8 cellular contexts compared by ENCODE assay signal in genomic region chr11:75563978-75564552, GRCh38. TPM values are rescaled to one million over a fixed set of nuclear protein-coding genes. Genes with fewer than 3 reads are reported as not detected.
DNase-seq lines count a peak whose midpoint lies in the region; ATAC-seq and TF ChIP-seq lines count a peak whose summit lies in the region.

No MANE protein-coding gene starts in this region.

- H3K27ac Mint-ChIP-seq in activated CD8-positive, alpha-beta T cell treated with anti-CD3 and anti-CD28 coated beads, Interleukin-2, amount 10 ng/mL, durations not matched to agents 7 days and 5 days, result peak overlapping the region; percentile 30

- intact Hi-C loops in Right ventricle myocardium superior (cut with DNase I) (no loop called here), psoas muscle (cut with DNase I) (loop anchor here in 1 of 2 donors (10.0 kb wide), 1 partner anchor 141 kb away; no protein-coding TSS in a partner anchor)

- CTCF ChIA-PET in activated CD8-positive, alpha-beta T cell treated with anti-CD3 and anti-CD28 coated beads, Interleukin-2, amount 10 ng/mL, durations not matched to agents 7 days and 5 days (lab: Charles Lee), result interaction anchor here (0.8 to 1.3 kb wide), 2 partner anchors 11 to 17 kb away, joined by 3 to 4 read pairs; no protein-coding TSS in a partner anchor

- peaks cover 35% of the 10 kb centered on the region for H3K4me1 ChIP-seq in psoas muscle

- 26 to 33% (median 31%) methylated on average over 9 of the region's 9 CpGs for WGBS in psoas muscle, 3 donors

- no peaks in the 10 kb centered on the region for H3K9me3 ChIP-seq in psoas muscle

- DNase-seq in HCEC 1CT (peak; percentile 80), Right ventricle myocardium superior (peak; percentile 75), psoas muscle (peak; percentile 78 to 80), HuH-7 (ENCODE audit: low spot score) (no peak), pons (ENCODE audit: low spot score) (no peak)
- DNase-seq in activated CD8-positive, alpha-beta T cell treated with anti-CD3 and anti-CD28 coated beads, Interleukin-2, amount 10 ng/mL, durations not matched to agents 7 days and 5 days, result no peak
- DNase-seq in effector CD8-positive, alpha-beta T cell (lab: John Stamatoyannopoulos, UW), result no peak
- no peak for DNase-seq in central memory CD4-positive, alpha-beta T cell

- H3K27ac ChIP-seq in psoas muscle, result peak overlapping the region; percentile 100

- peaks cover 5 to 31% of the 10 kb centered on the region in 2 donors for H3K36me3 ChIP-seq in psoas muscle (ENCODE audit: insufficient read depth in 1 of 2, low read depth in 1 of 2)

- H3K4me3 ChIP-seq in psoas muscle, result peak overlapping the region; percentile 99

- TF ChIP-seq CTCF in psoas muscle (IDR thresholded peaks at IDR 0.05), result peak; percentile 38

- H3K36me3 Mint-ChIP-seq in activated CD8-positive, alpha-beta T cell treated with anti-CD3 and anti-CD28 coated beads, Interleukin-2, amount 10 ng/mL, durations not matched to agents 7 days and 5 days (ENCODE audit: low read depth), result peaks cover 8% of the 10 kb centered on the region

- no peaks in the 10 kb centered on the region for H3K27me3 ChIP-seq in psoas muscle (ENCODE audit: insufficient read depth in 3 of 3, low read length in 2 of 3)

- peaks cover 64% of the 10 kb centered on the region for H3K4me1 Mint-ChIP-seq in activated CD8-positive, alpha-beta T cell treated with anti-CD3 and anti-CD28 coated beads, Interleukin-2, amount 10 ng/mL, durations not matched to agents 7 days and 5 days (ENCODE audit: low read depth)

- POLR2A ChIA-PET in activated CD8-positive, alpha-beta T cell treated with anti-CD3 and anti-CD28 coated beads, Interleukin-2, amount 10 ng/mL, durations not matched to agents 7 days and 5 days (lab: Charles Lee), result no interaction called here

- peaks cover 2% of the 10 kb centered on the region for H3K27me3 Mint-ChIP-seq in activated CD8-positive, alpha-beta T cell treated with anti-CD3 and anti-CD28 coated beads, Interleukin-2, amount 10 ng/mL, durations not matched to agents 7 days and 5 days (ENCODE audit: low read depth)

- peak overlapping the region; percentile 96 for H3K4me3 Mint-ChIP-seq in activated CD8-positive, alpha-beta T cell treated with anti-CD3 and anti-CD28 coated beads, Interleukin-2, amount 10 ng/mL, durations not matched to agents 7 days and 5 days

- ATAC-seq in activated CD8-positive, alpha-beta T cell treated with anti-CD3 and anti-CD28 coated beads, Interleukin-2, amount 10 ng/mL, durations not matched to agents 7 days and 5 days, result no peak
- ATAC-seq in Right ventricle myocardium superior (ENCODE audit: poor library complexity), result no peak
- ATAC-seq in psoas muscle, result peak in 3 of 4 donors; percentile 16 to 36 (median 22)

- no peaks in the 10 kb centered on the region for H3K9me3 Mint-ChIP-seq in activated CD8-positive, alpha-beta T cell treated with anti-CD3 and anti-CD28 coated beads, Interleukin-2, amount 10 ng/mL, durations not matched to agents 7 days and 5 days (ENCODE audit: insufficient read depth)

RNA-seq across cellular contexts. Expression of gene SERPINH1, which starts 2.0 kb away (rescaled TPM):
- 10 to 100 TPM in 1 of 2 experiments, 1 to 10 TPM in 1; 9.3 to 10.8 TPM for total RNA-seq in activated CD8-positive, alpha-beta T cell treated with anti-CD3 and anti-CD28 coated beads, Interleukin-2, amount 10 ng/mL, durations not matched to agents 7 days and 5 days
- total RNA-seq in Right ventricle myocardium superior (54.0 TPM), psoas muscle (10 to 100 TPM; 27.7 to 43.3 (median 31.3) TPM)
- 10 to 100 TPM; 11.6 to 29.8 (median 15.6) TPM for polyA plus RNA-seq in psoas muscle

RNA-seq across cellular contexts. Expression of gene GDPD5, which starts 38.3 kb away (rescaled TPM):
- total RNA-seq in activated CD8-positive, alpha-beta T cell treated with anti-CD3 and anti-CD28 coated beads, Interleukin-2, amount 10 ng/mL, durations not matched to agents 7 days and 5 days, result 10 to 100 TPM; 23.1 to 26.6 TPM
- total RNA-seq in Right ventricle myocardium superior, result 6.5 TPM
- total RNA-seq in psoas muscle, result 10 to 100 TPM; 10.3 to 16.5 (median 12.7) TPM
- polyA plus RNA-seq in psoas muscle, result 10 to 100 TPM in 1 of 3 donors, 1 to 10 TPM in 2; 2.7 to 13.1 (median 6.4) TPM

Comparison
In these comparisons a context has a peak if more than half of its experiments do, and no peak if none do; other contexts are left out.
1. DNase-seq: peak in HCEC 1CT (single experiment), Right ventricle myocardium superior (single experiment) and psoas muscle (2 of 2); none in activated CD8-positive, alpha-beta T cell treated with anti-CD3 and anti-CD28 coated beads, Interleukin-2, amount 10 ng/mL, durations not matched to agents 7 days and 5 days (single experiment), effector CD8-positive, alpha-beta T cell (single experiment), central memory CD4-positive, alpha-beta T cell (single experiment), HuH-7 (single experiment) and pons (single experiment).
2. ATAC-seq: peak in psoas muscle (3 of 4); none in activated CD8-positive, alpha-beta T cell treated with anti-CD3 and anti-CD28 coated beads, Interleukin-2, amount 10 ng/mL, durations not matched to agents 7 days and 5 days (single experiment) and Right ventricle myocardium superior (single experiment).